ENCODE assay signal across 8 cellular contexts in genomic region chr16:85350973-85351372, GRCh38.
DNase-seq lines count a peak whose midpoint lies in the region; ATAC-seq and TF ChIP-seq lines count a peak whose summit lies in the region.

No MANE protein-coding gene starts in this region.

- no peaks in the 10 kb centered on the region for H3K36me3 ChIP-seq in lower lobe of right lung

- H3K9me3 Mint-ChIP-seq in chondrocyte (ENCODE audit: low read depth): no peaks in the 10 kb centered on the region

- H3K27me3 Mint-ChIP-seq in chondrocyte (ENCODE audit: low read depth): no peaks in the 10 kb centered on the region

- no peak overlapping the region for H3K4me3 Mint-ChIP-seq in chondrocyte (ENCODE audit: unreplicated experiment)

- peaks cover 35% of the 10 kb centered on the region for H3K4me1 Mint-ChIP-seq in chondrocyte (ENCODE audit: low read depth)

- intact Hi-C loops in lower lobe of right lung (cut with DNase I): no loop called here

- H3K27ac ChIP-seq in lower lobe of right lung: peak overlapping the region; percentile 36

- peak overlapping the region; percentile 23 for H3K27ac Mint-ChIP-seq in chondrocyte (ENCODE audit: unreplicated experiment)

- TF ChIP-seq CTCF in chondrocyte (IDR thresholded peaks at IDR 0.05): no peak
- TF ChIP-seq CTCF in lower lobe of right lung (IDR thresholded peaks at IDR 0.05): no peak

- no peaks in the 10 kb centered on the region for H3K9me3 ChIP-seq in lower lobe of right lung

- H3K36me3 Mint-ChIP-seq in chondrocyte (ENCODE audit: low read depth): no peaks in the 10 kb centered on the region

- H3K4me3 ChIP-seq in lower lobe of right lung: no peak overlapping the region

- H3K27me3 ChIP-seq in lower lobe of right lung (ENCODE audit: low read depth): no peaks in the 10 kb centered on the region

- DNase-seq in DMS79 treated with DMSO at 0.1 percent for 48 hours (lab: John Stamatoyannopoulos, UW) (peak; percentile 83), NCI-H345 (lab: John Stamatoyannopoulos, UW) (peak; percentile 93), chondrocyte (ENCODE audit: low spot score) (no peak), lower lobe of right lung (peak; percentile 91), NCI-H1930 (lab: John Stamatoyannopoulos, UW) (no peak)

- ATAC-seq in lower lobe of right lung (peak; percentile 68 to 75), HG02610 (IDR thresholded peaks at IDR 0.05; ENCODE audit: unreplicated experiment) (no peak), HG03442 (IDR thresholded peaks at IDR 0.05; ENCODE audit: unreplicated experiment) (no peak), HG03175 (IDR thresholded peaks at IDR 0.05; ENCODE audit: unreplicated experiment) (no peak)

- peaks cover 22% of the 10 kb centered on the region for H3K4me1 ChIP-seq in lower lobe of right lung

Comparison
In these comparisons a context has a peak if more than half of its experiments do, and no peak if none do; other contexts are left out.
1. DNase-seq: peak in DMS79 treated with DMSO at 0.1 percent for 48 hours (single experiment), NCI-H345 (single experiment) and lower lobe of right lung (single experiment); none in chondrocyte (single experiment) and NCI-H1930 (0 of 2).
2. ATAC-seq: peak in lower lobe of right lung (2 of 2); none in HG02610 (single experiment), HG03442 (single experiment) and HG03175 (single experiment).